ENCODE assay signal across 8 cellular contexts in genomic region chr2:231781798-231782726, GRCh38. TPM values are rescaled to one million over a fixed set of nuclear protein-coding genes. Genes with fewer than 3 reads are reported as not detected.
DNase-seq lines count a peak whose midpoint lies in the region; ATAC-seq and TF ChIP-seq lines count a peak whose summit lies in the region.

No MANE protein-coding gene starts in this region.

- H3K4me3 ChIP-seq in neutrophil (ENCODE audit: low read depth in 1 of 2, low read length in 1 of 2), result peak overlapping the region; percentile 91 to 100

- H3K27ac Mint-ChIP-seq in activated CD8-positive, alpha-beta T cell treated with anti-CD3 and anti-CD28 coated beads, Interleukin-2, amount 10 ng/mL, durations not matched to agents 7 days and 5 days, result peak overlapping the region; percentile 92

- CTCF ChIA-PET in activated CD8-positive, alpha-beta T cell treated with anti-CD3 and anti-CD28 coated beads, Interleukin-2, amount 10 ng/mL, durations not matched to agents 7 days and 5 days (lab: Charles Lee), result interaction anchor here (0.6 to 1.0 kb wide), 2 partner anchors 67 to 104 kb away, joined by 3 read pairs; no protein-coding TSS in a partner anchor

- H3K36me3 ChIP-seq in neutrophil, result no peaks in the 10 kb centered on the region

- peaks cover 18% of the 10 kb centered on the region for H3K27me3 ChIP-seq in neutrophil

- H3K9me3 Mint-ChIP-seq in activated CD8-positive, alpha-beta T cell treated with anti-CD3 and anti-CD28 coated beads, Interleukin-2, amount 10 ng/mL, durations not matched to agents 7 days and 5 days (ENCODE audit: insufficient read depth), result no peaks in the 10 kb centered on the region

- peaks cover 4% of the 10 kb centered on the region for H3K36me3 Mint-ChIP-seq in activated CD8-positive, alpha-beta T cell treated with anti-CD3 and anti-CD28 coated beads, Interleukin-2, amount 10 ng/mL, durations not matched to agents 7 days and 5 days (ENCODE audit: low read depth)

- peaks cover 50% of the 10 kb centered on the region for H3K4me1 Mint-ChIP-seq in activated CD8-positive, alpha-beta T cell treated with anti-CD3 and anti-CD28 coated beads, Interleukin-2, amount 10 ng/mL, durations not matched to agents 7 days and 5 days (ENCODE audit: low read depth)

- peaks cover 31 to 37% of the 10 kb centered on the region in 2 experiments for H3K4me1 ChIP-seq in neutrophil (ENCODE audit: control insufficient read depth in 1 of 2, insufficient read depth in 1 of 2, low read depth in 1 of 2, low read length in 1 of 2)

- POLR2A ChIA-PET in activated CD8-positive, alpha-beta T cell treated with anti-CD3 and anti-CD28 coated beads, Interleukin-2, amount 10 ng/mL, durations not matched to agents 7 days and 5 days (lab: Charles Lee), result interaction anchor here (1.8 kb wide), 1 partner anchor 74 kb away, joined by 5 read pairs; the partner anchor contains the start of gene PTMA

- H3K9me3 ChIP-seq in neutrophil, result no peaks in the 10 kb centered on the region

- TF ChIP-seq CTCF in neutrophil (IDR thresholded peaks at IDR 0.05), result no peak

- H3K27ac ChIP-seq in neutrophil, result peak overlapping the region; percentile 73

- DNase-seq in Daoy (ENCODE audit: low read depth) (peak; percentile 23), LoVo (ENCODE audit: low spot score) (peak; percentile 63), fibroblast of peridontal ligament (ENCODE audit: extremely low read depth) (peak; percentile 53), retina (no peak)
- DNase-seq in activated CD8-positive, alpha-beta T cell treated with anti-CD3 and anti-CD28 coated beads, Interleukin-2, amount 10 ng/mL, durations not matched to agents 7 days and 5 days, result peak; percentile 52

- peaks cover 4% of the 10 kb centered on the region for H3K27me3 Mint-ChIP-seq in activated CD8-positive, alpha-beta T cell treated with anti-CD3 and anti-CD28 coated beads, Interleukin-2, amount 10 ng/mL, durations not matched to agents 7 days and 5 days (ENCODE audit: low read depth)

- H3K4me3 Mint-ChIP-seq in activated CD8-positive, alpha-beta T cell treated with anti-CD3 and anti-CD28 coated beads, Interleukin-2, amount 10 ng/mL, durations not matched to agents 7 days and 5 days, result peak overlapping the region; percentile 94

- peak; percentile 10 for ATAC-seq in activated CD8-positive, alpha-beta T cell treated with anti-CD3 and anti-CD28 coated beads, Interleukin-2, amount 10 ng/mL, durations not matched to agents 7 days and 5 days
- no peak for ATAC-seq in GM21786 (IDR thresholded peaks at IDR 0.05; ENCODE audit: unreplicated experiment)
- ATAC-seq in GM18502 (IDR thresholded peaks at IDR 0.05; ENCODE audit: poor library complexity, unreplicated experiment), result no peak

RNA-seq across cellular contexts. Expression of gene PDE6D, which starts 1.0 kb away (rescaled TPM):
- 61.8 and 64.3 TPM in 2 replicates for total RNA-seq in Daoy (2014; rRNA removed; shearing (Covaris generic))
- total RNA-seq in activated CD8-positive, alpha-beta T cell treated with anti-CD3 and anti-CD28 coated beads, Interleukin-2, amount 10 ng/mL, durations not matched to agents 7 days and 5 days, result 10 to 100 TPM; 31.9 to 35.1 TPM

RNA-seq across cellular contexts. Expression of gene COPS7B, which starts 4.2 kb away (rescaled TPM):
- 25.2 and 30.6 TPM in 2 replicates for total RNA-seq in Daoy (2014; rRNA removed; shearing (Covaris generic))
- total RNA-seq in activated CD8-positive, alpha-beta T cell treated with anti-CD3 and anti-CD28 coated beads, Interleukin-2, amount 10 ng/mL, durations not matched to agents 7 days and 5 days, result 10 to 100 TPM; 47.5 to 47.7 TPM
